Comparison of ENCODE assay signal across 24 cellular contexts in genomic region chr22:49191506-49191980, GRCh38.
DNase-seq lines count a peak whose midpoint lies in the region; ATAC-seq and TF ChIP-seq lines count a peak whose summit lies in the region.
"Had no signal": no experiment of that assay in that cellular context is flagged by ENCODE, and none has a peak within 500 bp of the region (broad histone marks: within the 10 kb centered on the region; RNA-seq: fewer than 3 reads in every experiment).

No MANE protein-coding gene starts in this region.

- H3K4me3 Mint-ChIP-seq in GM23338, result no peak overlapping the region
- H3K4me3 Mint-ChIP-seq in chondrocyte (ENCODE audit: unreplicated experiment), result no peak overlapping the region
- no peak overlapping the region for H3K4me3 Mint-ChIP-seq in neural progenitor cell
- H3K4me3 Mint-ChIP-seq in T-helper 17 cell, result no peak overlapping the region
- H3K4me3 Mint-ChIP-seq: CD14-positive monocyte; CD4-positive, alpha-beta memory T cell; CD4-positive, CD25-positive, alpha-beta regulatory T cell; CD8-positive, alpha-beta memory T cell had no signal

- H4K8ac ChIP-seq in neuronal stem cell (ENCODE audit: low read depth, low read length), result no peak overlapping the region

- peak overlapping the region; percentile 54 for H2BK5ac ChIP-seq in neuronal stem cell (ENCODE audit: low read length)

- no peak overlapping the region for H3K14ac ChIP-seq in neuronal stem cell (ENCODE audit: low read length)

- H3K36me3 Mint-ChIP-seq in GM23338 (ENCODE audit: low read depth), result no peaks in the 10 kb centered on the region
- H3K36me3 Mint-ChIP-seq in chondrocyte (ENCODE audit: low read depth), result no peaks in the 10 kb centered on the region
- H3K36me3 Mint-ChIP-seq in neural progenitor cell, result no peaks in the 10 kb centered on the region
- peaks cover 3% of the 10 kb centered on the region for H3K36me3 Mint-ChIP-seq in T-helper 17 cell (ENCODE audit: low read depth)
- H3K36me3 Mint-ChIP-seq in activated naive CD4-positive, alpha-beta T cell treated with anti-CD3 and anti-CD28 coated beads, Interleukin-2, amount 50 U/mL, for 72 hours, result peaks cover 0 to 5% of the 10 kb centered on the region in 2 donors
- H3K36me3 Mint-ChIP-seq: CD14-positive monocyte; CD4-positive, alpha-beta memory T cell; CD4-positive, CD25-positive, alpha-beta regulatory T cell; CD8-positive, alpha-beta memory T cell had no signal

- DNase-seq in GM23338 (ENCODE audit: low spot score) (no peak), chondrocyte (ENCODE audit: low spot score) (peak; percentile 73), neuronal stem cell (ENCODE audit: low spot score) (no peak), neural progenitor cell (ENCODE audit: low spot score) (no peak), T-helper 17 cell (no peak)
- no peak for DNase-seq in activated naive CD4-positive, alpha-beta T cell treated with anti-CD3 and anti-CD28 coated beads, Interleukin-2, amount 50 U/mL, for 72 hours (ENCODE audit: low spot score in 2 of 2)
- DNase-seq: 8988T; ACHN; BE2C; C1 segment of cervical spinal cord; CD4-positive, alpha-beta memory T cell; CD4-positive, CD25-positive, alpha-beta regulatory T cell; COR-L47; DMS 273 treated with DMSO at 0.1 percent for 48 hours; DMS153; DMS53; DMS79; DND-41; EL; GDM1 had no signal

- no peak overlapping the region for H2BK120ac ChIP-seq in neuronal stem cell (ENCODE audit: low read depth, low read length)

- H3K4ac ChIP-seq in neuronal stem cell (ENCODE audit: low read length), result no peak overlapping the region

- no peaks in the 10 kb centered on the region for H3F3A ChIP-seq in GM23338 (replicated peaks; ENCODE audit: low read depth)
- H3F3A ChIP-seq in neural progenitor cell (ENCODE audit: low read depth), result no peaks in the 10 kb centered on the region

- H3K9me3 Mint-ChIP-seq in GM23338 (peaks cover 5% of the 10 kb centered on the region), chondrocyte (ENCODE audit: low read depth) (peaks cover 21% of the 10 kb centered on the region), neural progenitor cell (peaks cover 20% of the 10 kb centered on the region)
- H3K9me3 Mint-ChIP-seq in activated naive CD4-positive, alpha-beta T cell treated with anti-CD3 and anti-CD28 coated beads, Interleukin-2, amount 50 U/mL, for 72 hours, result peaks cover 0 to 12% of the 10 kb centered on the region in 2 donors
- H3K9me3 Mint-ChIP-seq: CD8-positive, alpha-beta memory T cell had no signal

- H3K9me2 ChIP-seq in GM23338 (ENCODE audit: insufficient read depth), result no peaks in the 10 kb centered on the region

- no peak overlapping the region for H3K18ac ChIP-seq in neuronal stem cell (ENCODE audit: low read length)

- 0 out of 2 replicates have a peak overlapping the region, but pooled peaks have one; percentile 37 for H3K27ac Mint-ChIP-seq in GM23338
- H3K27ac Mint-ChIP-seq in chondrocyte (ENCODE audit: unreplicated experiment), result no peak overlapping the region
- H3K27ac Mint-ChIP-seq in neural progenitor cell, result no peak overlapping the region
- no peak overlapping the region for H3K27ac Mint-ChIP-seq in T-helper 17 cell
- no peak overlapping the region for H3K27ac Mint-ChIP-seq in activated naive CD4-positive, alpha-beta T cell treated with anti-CD3 and anti-CD28 coated beads, Interleukin-2, amount 50 U/mL, for 72 hours
- H3K27ac Mint-ChIP-seq: CD14-positive monocyte; CD4-positive, alpha-beta memory T cell; CD4-positive, CD25-positive, alpha-beta regulatory T cell; CD8-positive, alpha-beta memory T cell had no signal

- no peak overlapping the region for H4K91ac ChIP-seq in neuronal stem cell (ENCODE audit: low read depth, low read length, poor library complexity)

- no peaks in the 10 kb centered on the region for H3K36me3 ChIP-seq in GM23338 (ENCODE audit: insufficient read depth)
- no peaks in the 10 kb centered on the region for H3K36me3 ChIP-seq in neuronal stem cell (replicated peaks in 1 of 2; ENCODE audit: control insufficient read depth in 2 of 2, insufficient read depth in 2 of 2, low read length in 2 of 2)
- no peaks in the 10 kb centered on the region for H3K36me3 ChIP-seq in neural progenitor cell
- H3K36me3 ChIP-seq: BE2C, BLaER1 had no signal

- H3K4me2 ChIP-seq in GM23338, result no peak overlapping the region
- H3K4me2 ChIP-seq in neuronal stem cell (ENCODE audit: insufficient read depth, low read length, poor library complexity, severe bottlenecking), result no peak overlapping the region
- no peak overlapping the region for H3K4me2 ChIP-seq in neural progenitor cell
- H3K4me2 ChIP-seq: BLaER1 had no signal

- no CpG with 5 or more reads among the region's 16 CpGs for WGBS in neuronal stem cell (ENCODE audit: extremely low coverage in 2 of 2, insufficient read length in 2 of 2, insufficient replicate concordance in 1 of 2), 2 donors

- ATAC-seq in GM23338 (no peak), T-helper 17 cell (no peak)
- no peak for ATAC-seq in activated naive CD4-positive, alpha-beta T cell treated with anti-CD3 and anti-CD28 coated beads, Interleukin-2, amount 50 U/mL, for 72 hours
- ATAC-seq: GM12878 had no signal

- H2AFZ ChIP-seq in GM23338 (no peak overlapping the region), neuronal stem cell (ENCODE audit: low read length) (no peak overlapping the region), neural progenitor cell (replicated peaks) (no peak overlapping the region)

- H3K9me3 ChIP-seq in neuronal stem cell (replicated peaks in 1 of 2; ENCODE audit: control insufficient read depth in 2 of 2, insufficient read depth in 1 of 2, low read depth in 1 of 2, low read length in 2 of 2) (peaks cover 0 to 3% of the 10 kb centered on the region in 2 donors), neural progenitor cell (ENCODE audit: low read depth) (no peaks in the 10 kb centered on the region), T-helper 17 cell (ENCODE audit: control insufficient read depth, low read length, poor library complexity, severe bottlenecking) (no peaks in the 10 kb centered on the region)
- H3K9me3 ChIP-seq: BLaER1 had no signal

- H3K27me3 Mint-ChIP-seq in GM23338 (ENCODE audit: insufficient read depth, low read depth, poor library complexity) (peaks cover 2% of the 10 kb centered on the region), chondrocyte (ENCODE audit: low read depth) (no peaks in the 10 kb centered on the region), neural progenitor cell (ENCODE audit: insufficient read depth, low read depth) (peaks cover 5% of the 10 kb centered on the region), T-helper 17 cell (peaks cover 45% of the 10 kb centered on the region)
- H3K27me3 Mint-ChIP-seq: CD4-positive, CD25-positive, alpha-beta regulatory T cell had no signal

- H3K4me3 ChIP-seq in GM23338, result no peak overlapping the region
- H3K4me3 ChIP-seq in neuronal stem cell (ENCODE audit: low read length in 2 of 2), result no peak overlapping the region
- H3K4me3 ChIP-seq in neural progenitor cell, result no peak overlapping the region
- H3K4me3 ChIP-seq: BLaER1, GM12878 had no signal

- H3K4me1 ChIP-seq in GM23338 (ENCODE audit: insufficient read depth) (no peaks in the 10 kb centered on the region), neuronal stem cell (ENCODE audit: control insufficient read depth in 2 of 2, insufficient read depth in 1 of 2, low read depth in 1 of 2, low read length in 2 of 2) (peaks cover 0 to 4% of the 10 kb centered on the region in 2 donors), neural progenitor cell (no peaks in the 10 kb centered on the region)
- H3K4me1 ChIP-seq: BE2C, BLaER1 had no signal

- peak overlapping the region; percentile 2 for H3K23ac ChIP-seq in neuronal stem cell (ENCODE audit: low read depth, low read length, poor library complexity)

- H3K4me1 Mint-ChIP-seq in GM23338 (no peaks in the 10 kb centered on the region), chondrocyte (ENCODE audit: low read depth) (no peaks in the 10 kb centered on the region), neural progenitor cell (no peaks in the 10 kb centered on the region), T-helper 17 cell (no peaks in the 10 kb centered on the region)
- H3K4me1 Mint-ChIP-seq: CD14-positive monocyte; CD4-positive, alpha-beta memory T cell; CD4-positive, CD25-positive, alpha-beta regulatory T cell; CD8-positive, alpha-beta memory T cell had no signal

- no peak overlapping the region for H2BK12ac ChIP-seq in neuronal stem cell (ENCODE audit: low read length)

- TF ChIP-seq CTCF in GM23338 (conservative IDR thresholded peaks at IDR 0.05; ENCODE audit: low read depth in 2 of 2), result no peak
- TF ChIP-seq CTCF in chondrocyte (IDR thresholded peaks at IDR 0.05), result no peak
- no peak for TF ChIP-seq CTCF in neural progenitor cell (IDR thresholded peaks at IDR 0.05)

- no peak overlapping the region for H2AK5ac ChIP-seq in neuronal stem cell (ENCODE audit: low read depth, low read length)

- peaks cover 4% of the 10 kb centered on the region for H3K79me1 ChIP-seq in neuronal stem cell (ENCODE audit: low read depth, low read length)

- H3K79me2 ChIP-seq in GM23338 (replicated peaks; ENCODE audit: insufficient read depth), result no peaks in the 10 kb centered on the region
- no peaks in the 10 kb centered on the region for H3K79me2 ChIP-seq in neural progenitor cell (ENCODE audit: low read depth)

- H2BK15ac ChIP-seq in neuronal stem cell (ENCODE audit: low read length), result no peak overlapping the region

- no peak overlapping the region for H3K9ac ChIP-seq in neuronal stem cell (ENCODE audit: low read depth, low read length, poor library complexity)
- no peak overlapping the region for H3K9ac ChIP-seq in neural progenitor cell
- H3K9ac ChIP-seq: BLaER1 had no signal

- no peak overlapping the region for H3K27ac ChIP-seq in GM23338 (ENCODE audit: low read depth)
- H3K27ac ChIP-seq in neuronal stem cell (replicated peaks; ENCODE audit: low read length), result no peak overlapping the region
- H3K27ac ChIP-seq in neural progenitor cell, result no peak overlapping the region
- H3K27ac ChIP-seq: BLaER1 had no signal

- H4K20me1 ChIP-seq in GM23338 (replicated peaks; ENCODE audit: insufficient read depth) (no peaks in the 10 kb centered on the region), neural progenitor cell (ENCODE audit: low read depth) (no peaks in the 10 kb centered on the region)
- H4K20me1 ChIP-seq: BLaER1 had no signal

- H3K27me3 ChIP-seq in GM23338 (ENCODE audit: insufficient read depth), result no peaks in the 10 kb centered on the region
- H3K27me3 ChIP-seq in neuronal stem cell (ENCODE audit: control insufficient read depth in 3 of 3, insufficient read depth in 3 of 3, low read depth in 1 of 3, low read length in 3 of 3), result no peaks in the 10 kb centered on the region
- no peaks in the 10 kb centered on the region for H3K27me3 ChIP-seq in neural progenitor cell
- H3K27me3 ChIP-seq: BE2C had no signal

TF ChIP-seq in GM23338, 12 proteins besides CTCF, POLR2A, EP300 and RAD21 (continues in another document):
- TF ChIP-seq STAT1 (IDR thresholded peaks at IDR 0.05; ENCODE audit: unreplicated experiment) (no peak), JUNB (IDR thresholded peaks at IDR 0.05; ENCODE audit: unreplicated experiment) (no peak), CREB1 (CRISPR knock-in tag; IDR thresholded peaks at IDR 0.05; ENCODE audit: low read depth) (no peak), ZNF114 (CRISPR knock-in tag; IDR thresholded peaks at IDR 0.05) (no peak), EZH2phosphoT487 (IDR thresholded peaks at IDR 0.05; ENCODE audit: unreplicated experiment) (no peak)
